9 cellular contexts compared by ENCODE assay signal in the genomic region with DNA sequence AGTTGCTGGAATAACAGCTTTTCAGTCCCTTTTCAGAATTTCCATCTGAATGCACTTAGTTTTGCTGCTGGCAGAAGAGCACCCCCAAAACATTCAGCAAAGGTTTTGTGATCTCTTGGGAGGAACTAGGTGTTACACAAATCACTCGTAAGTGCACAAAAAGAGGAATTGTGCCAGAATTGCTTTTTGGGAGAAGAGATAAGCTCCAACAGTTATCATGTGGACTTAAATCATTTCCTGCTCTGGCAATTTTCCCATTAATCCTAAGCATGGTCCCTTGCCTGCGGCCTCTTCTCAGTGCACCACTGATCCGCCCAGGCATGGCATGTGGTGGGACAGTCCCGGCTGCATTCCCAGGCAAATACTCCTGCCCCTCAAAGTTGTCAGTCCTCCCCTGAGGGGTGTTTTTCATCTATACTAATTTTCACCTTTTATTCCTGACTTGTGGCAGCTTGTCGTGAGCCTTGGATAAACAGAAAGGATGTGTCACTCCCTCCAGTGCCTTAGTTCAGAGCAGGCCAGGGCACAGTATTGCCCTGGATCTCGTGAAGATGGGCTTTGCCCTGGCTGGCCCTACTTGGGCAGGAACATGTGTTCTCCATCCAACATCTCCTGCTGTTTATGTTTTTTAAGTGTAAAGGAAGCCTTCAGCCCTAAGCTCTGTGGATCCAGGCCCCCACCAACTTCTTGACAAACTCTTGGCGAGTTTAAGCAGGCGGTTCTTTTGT. TPM values are rescaled to one million over a fixed set of nuclear protein-coding genes. Genes with fewer than 3 reads are reported as not detected.
A peak's percentile ranks its signal among the peaks of the same experiment; 100 is the strongest.
DNase-seq lines count a peak whose midpoint lies in the region; ATAC-seq, FAIRE-seq and TF ChIP-seq lines count a peak whose summit lies in the region.
"Had no signal": no experiment of that assay in that cellular context is flagged by ENCODE, and none has a peak within 500 bp of the region (broad histone marks: within the 10 kb centered on the region; RNA-seq: fewer than 3 reads in every experiment).

No MANE protein-coding gene starts in this region.

- H3K27ac Mint-ChIP-seq in Caco-2 (ENCODE audit: unreplicated experiment) (peak overlapping the region; percentile 69), immature natural killer cell (no peak overlapping the region)

- H3K36me3 ChIP-seq in Caco-2 (ENCODE audit: control insufficient read depth, insufficient read depth, low read length) (no peaks in the 10 kb centered on the region), SK-N-MC (ENCODE audit: insufficient read depth, low read length) (no peaks in the 10 kb centered on the region), pancreas (no peaks in the 10 kb centered on the region)

- H3K4me1 Mint-ChIP-seq in Caco-2 (ENCODE audit: low read depth, unreplicated experiment) = peaks cover 53% of the 10 kb centered on the region
- H3K4me1 Mint-ChIP-seq in immature natural killer cell = no peaks in the 10 kb centered on the region

- intact Hi-C loops in Caco-2 (cut with micrococcal nuclease; ENCODE audit: unreplicated experiment) = loop anchor here (1.0 kb wide), 2 partner anchors 10 to 18 kb away; no protein-coding TSS in a partner anchor
- intact Hi-C loops in pancreas (cut with DNase I) = no loop called here

- no peak overlapping the region for H3K9ac ChIP-seq in SK-N-MC (ENCODE audit: insufficient read length)

- H3K27me3 ChIP-seq in Caco-2 (replicated peaks; ENCODE audit: control insufficient read depth, insufficient read depth, low read length) = no peaks in the 10 kb centered on the region
- no peaks in the 10 kb centered on the region for H3K27me3 ChIP-seq in pancreas

- FAIRE-seq in pancreas (lab: Jason Lieb, UNC) = no peak

- H3K4me1 ChIP-seq in Caco-2 = peaks cover 39% of the 10 kb centered on the region
- H3K4me1 ChIP-seq in pancreas = peaks cover 12 to 26% (median 26%) of the 10 kb centered on the region in 3 donors

- peak in 3 of 4 donors; percentile 65 to 79 (median 65) for ATAC-seq in pancreas
- ATAC-seq in GM19023 (IDR thresholded peaks at IDR 0.05; ENCODE audit: unreplicated experiment) = no peak

- H3K27me3 Mint-ChIP-seq in Caco-2 (ENCODE audit: insufficient read depth, unreplicated experiment) (no peaks in the 10 kb centered on the region), immature natural killer cell (ENCODE audit: low read depth in 3 of 3) (peaks cover 0 to 4% (median 0%) of the 10 kb centered on the region in 3 donors)

- WGBS in pancreas, 2 donors = 55 to 59% methylated on average over 8 of the region's 8 CpGs

- H3K27ac ChIP-seq in SK-N-MC (peak overlapping the region; percentile 44; the same call in 1 of the 2 replicates), pancreas (peak overlapping the region in 3 of 4 donors; percentile 7 to 57 (median 45))

- CTCF ChIA-PET in Caco-2 (lab: Charles Lee) = no interaction called here

- H3K9me3 ChIP-seq in Caco-2 (no peaks in the 10 kb centered on the region), SK-N-MC (ENCODE audit: low read depth, low read length) (no peaks in the 10 kb centered on the region), pancreas (no peaks in the 10 kb centered on the region)

- H3K36me3 Mint-ChIP-seq in Caco-2 (ENCODE audit: insufficient read depth, unreplicated experiment) = peaks cover 35% of the 10 kb centered on the region
- no peaks in the 10 kb centered on the region for H3K36me3 Mint-ChIP-seq in immature natural killer cell

- H3K4me3 ChIP-seq in Caco-2 (ENCODE audit: low read depth, low read length) (no peak overlapping the region), SK-N-MC (peak overlapping the region; percentile 45), foreskin fibroblast (ENCODE audit: low read depth in 1 of 2, low read length in 2 of 2) (no peak overlapping the region), pancreas (no peak overlapping the region)

- peak; percentile 86 to 89 for DNase-seq in Caco-2
- peak; percentile 75 for DNase-seq in SK-N-MC (ENCODE audit: low read depth, low spot score)
- peak; percentile 48 to 76 for DNase-seq in foreskin fibroblast
- DNase-seq in pancreas = no peak
- no peak for DNase-seq in 8988T
- DNase-seq in NCI-H524 treated with DMSO at 0.1 percent for 48 hours (lab: John Stamatoyannopoulos, UW) = no peak
- DNase-seq in immature natural killer cell = no peak
- DNase-seq: SIG-M5 had no signal

- H3K4me3 Mint-ChIP-seq in Caco-2 (ENCODE audit: unreplicated experiment) (peak overlapping the region; percentile 47), immature natural killer cell (no peak overlapping the region)

- TF ChIP-seq CTCF in Caco-2 (IDR thresholded peaks at IDR 0.05; ENCODE audit: insufficient read depth in 1 of 2, low read depth in 1 of 2, low read length in 1 of 2, severe bottlenecking in 1 of 2, unreplicated experiment in 1 of 2) (no peak), foreskin fibroblast (IDR thresholded peaks at IDR 0.05; ENCODE audit: low read depth, low read length) (no peak), pancreas (IDR thresholded peaks at IDR 0.05) (no peak)

- POLR2A ChIA-PET in Caco-2 (lab: Charles Lee) = interaction anchor here (0.8 kb wide), 1 partner anchor 18 kb away, joined by 3 read pairs; no protein-coding TSS in a partner anchor

- H3K9me3 Mint-ChIP-seq in Caco-2 (ENCODE audit: unreplicated experiment) (no peaks in the 10 kb centered on the region), immature natural killer cell (no peaks in the 10 kb centered on the region)

- BruUV-seq in Caco-2 (replicated peaks; lab: Mats Ljungman, UMichigan) = no TSS peak

RNA-seq across cellular contexts. Expression of gene VILL, which starts 44.6 kb away (rescaled TPM):
- total RNA-seq in Caco-2 (2022) (11.7 and 12.2 TPM in 2 replicates), pancreas (1 to 10 TPM; 1.2 to 6.6 (median 2.7) TPM)
- polyA plus RNA-seq in pancreas (1 to 10 TPM; 5.1 to 7.0 TPM), immature natural killer cell (10 to 100 TPM; 12.9 to 15.7 (median 14.6) TPM)

Comparison
In these comparisons a context has a peak if more than half of its experiments do, and no peak if none do; other contexts are left out.
1. DNase-seq: peak in Caco-2 (2 of 2), SK-N-MC (single experiment) and foreskin fibroblast (2 of 2); none in pancreas (0 of 6), 8988T (single experiment), NCI-H524 treated with DMSO at 0.1 percent for 48 hours (single experiment) and immature natural killer cell (0 of 3).